In genomic region chr1:57172040-57172439, GRCh38 we compare ENCODE assay signal across 18 cellular contexts.
DNase-seq lines count a peak whose midpoint lies in the region; ATAC-seq, FAIRE-seq and TF ChIP-seq lines count a peak whose summit lies in the region.
"Had no signal": no experiment of that assay in that cellular context is flagged by ENCODE, and none has a peak within 500 bp of the region (broad histone marks: within the 10 kb centered on the region; RNA-seq: fewer than 3 reads in every experiment).

No MANE protein-coding gene starts in this region.

- H2AFZ ChIP-seq in H1 (ENCODE audit: low read length) = no peak overlapping the region

- no peak for TF ChIP-seq RAD21 in H1 (IDR thresholded peaks at IDR 0.05 in 1 of 2, conservative IDR thresholded peaks at IDR 0.05 in 1 of 2; ENCODE audit: low read depth in 2 of 2, low read length in 2 of 2)

- H3K4me1 ChIP-seq in HUES48 (ENCODE audit: control insufficient read depth, insufficient read depth, low read length) (peaks cover 25% of the 10 kb centered on the region), H1 (replicated peaks in 1 of 4; ENCODE audit: control insufficient read depth in 3 of 4, insufficient read depth in 4 of 4, low read length in 3 of 4) (peaks cover 0 to 11% (median 8%) of the 10 kb centered on the region in 4 experiments; a peak in 5 of 7 replicates), iPS-20b (ENCODE audit: insufficient read depth, low read length) (peaks cover 17% of the 10 kb centered on the region)

- no peak for TF ChIP-seq POLR2A in H1 (IDR thresholded peaks at IDR 0.05; ENCODE audit: control extremely low read depth in 1 of 2, low read depth in 2 of 2, low read length in 2 of 2)

- H3K27me3 ChIP-seq in HUES48 (ENCODE audit: control insufficient read depth, insufficient read depth, low read length) = no peaks in the 10 kb centered on the region
- H3K27me3 ChIP-seq in H1 (replicated peaks in 1 of 4; ENCODE audit: control insufficient read depth in 3 of 4, extremely low read depth in 1 of 4, insufficient read depth in 3 of 4, low read length in 3 of 4) = no peaks in the 10 kb centered on the region
- H3K27me3 ChIP-seq in iPS-20b (ENCODE audit: insufficient read depth, low read length) = no peaks in the 10 kb centered on the region

- H3K27ac ChIP-seq in HUES48 (ENCODE audit: low read depth, low read length) (peak overlapping the region; percentile 70), H1 (ENCODE audit: low read depth, low read length) (no peak overlapping the region), iPS-20b (ENCODE audit: low read length) (peak overlapping the region; percentile 42)

- no peak overlapping the region for H2BK15ac ChIP-seq in H1 (ENCODE audit: low read length)

- no peaks in the 10 kb centered on the region for H3K79me2 ChIP-seq in H1 (ENCODE audit: control insufficient read depth in 1 of 2, insufficient read depth in 2 of 2, low read length in 2 of 2)

- H4K91ac ChIP-seq in H1 (replicated peaks; ENCODE audit: insufficient read length, low read length) = no peak overlapping the region

- H3K56ac ChIP-seq in H1 (replicated peaks; ENCODE audit: insufficient read length, low read depth, low read length) = no peak overlapping the region

- ATAC-seq in GM21619 (IDR thresholded peaks at IDR 0.05; ENCODE audit: unreplicated experiment) = no peak
- ATAC-seq: HCT116 had no signal

- no peak overlapping the region for H3K4me2 ChIP-seq in H1 (ENCODE audit: insufficient read depth in 1 of 2, low read depth in 2 of 2, low read length in 2 of 2)

- no peak overlapping the region for H3K23ac ChIP-seq in H1 (ENCODE audit: insufficient read length)

- H3K23me2 ChIP-seq in H1 (ENCODE audit: low read depth, low read length) = no peaks in the 10 kb centered on the region

- H4K5ac ChIP-seq in H1 (ENCODE audit: insufficient read length, low read depth, low read length) = no peak overlapping the region

- no peaks in the 10 kb centered on the region for H3K36me3 ChIP-seq in HUES48 (ENCODE audit: control insufficient read depth, insufficient read depth, low read length)
- peaks cover 0 to 2% (median 0%) of the 10 kb centered on the region in 4 experiments; a peak in 1 of 8 replicates for H3K36me3 ChIP-seq in H1 (ENCODE audit: control insufficient read depth in 2 of 4, insufficient read depth in 4 of 4, low read length in 3 of 4)
- no peaks in the 10 kb centered on the region for H3K36me3 ChIP-seq in iPS-20b (ENCODE audit: insufficient read depth, low read depth, low read length)

- no peak for FAIRE-seq in H1 (lab: Jason Lieb, UNC)
- FAIRE-seq: GM12891, GM18507 had no signal

- no peaks in the 10 kb centered on the region for H3K79me1 ChIP-seq in H1 (ENCODE audit: low read depth, low read length)

- DNase-seq in H1 (ENCODE audit: low read depth in 1 of 2, low spot score in 2 of 2) (no peak), NCI-H2107 treated with DMSO at 0.1 percent for 48 hours (lab: John Stamatoyannopoulos, UW; ENCODE audit: unreplicated experiment) (no peak), foreskin fibroblast (no peak)
- DNase-seq: C1 segment of cervical spinal cord; Calu3; CD4-positive, alpha-beta memory T cell; COR-L47; DMS53; DMS79 treated with DMSO at 0.1 percent for 48 hours; GF-D8; GOT3; H7 had no signal

- no peak overlapping the region for H2BK12ac ChIP-seq in H1 (ENCODE audit: low read depth, low read length)

- no peak overlapping the region for H3K18ac ChIP-seq in H1 (ENCODE audit: extremely low read depth, low read length)

- H3K9me3 ChIP-seq in HUES48 (ENCODE audit: control insufficient read depth, insufficient read depth, low read length) = peaks cover 7% of the 10 kb centered on the region
- peaks cover 5 to 8% of the 10 kb centered on the region in 2 experiments; a peak in 1 of 4 replicates for H3K9me3 ChIP-seq in H1 (ENCODE audit: insufficient read depth in 2 of 2, low read depth in 1 of 2, low read length in 1 of 2)
- H3K9me3 ChIP-seq in iPS-20b (ENCODE audit: insufficient read depth, low read depth, low read length) = peaks cover 12% of the 10 kb centered on the region; the same call in 1 of the 2 replicates

- POLR2A ChIA-PET in H1 (lab: Charles Lee; ENCODE audit: partially characterized antibody) = no interaction called here

- H2BK5ac ChIP-seq in H1 (ENCODE audit: low read depth, low read length) = no peak overlapping the region

- H3K9ac ChIP-seq in HUES48 (ENCODE audit: low read depth, low read length) (peak overlapping the region; percentile 26; the same call in 1 of the 2 replicates), H1 (replicated peaks in 1 of 4; ENCODE audit: extremely low read depth in 1 of 4, low read depth in 3 of 4, low read length in 3 of 4) (no peak overlapping the region), iPS-20b (ENCODE audit: low read depth, low read length) (no peak overlapping the region)

- no peaks in the 10 kb centered on the region for H4K20me1 ChIP-seq in H1 (replicated peaks in 1 of 2; ENCODE audit: control insufficient read depth in 1 of 2, insufficient read depth in 2 of 2, low read length in 2 of 2)

- H3K4me3 ChIP-seq in HUES48 (ENCODE audit: low read depth, low read length) = no peak overlapping the region
- H3K4me3 ChIP-seq in H1 (ENCODE audit: extremely low read depth in 1 of 4, insufficient read depth in 2 of 4, low read depth in 3 of 4, low read length in 4 of 4) = no peak overlapping the region
- H3K4me3 ChIP-seq in iPS-20b (ENCODE audit: low read length) = no peak overlapping the region
- H3K4me3 ChIP-seq in foreskin fibroblast (ENCODE audit: low read depth in 1 of 2, low read length in 2 of 2) = no peak overlapping the region

- no peak overlapping the region for H3K4ac ChIP-seq in H1 (replicated peaks; ENCODE audit: insufficient read length, low read depth, low read length)

- no peak overlapping the region for H3K14ac ChIP-seq in H1 (ENCODE audit: insufficient read length)

- CTCF ChIA-PET in H1 (lab: Charles Lee; ENCODE audit: partially characterized antibody) = interaction anchor here (1.3 kb wide), 2 partner anchors 91 to 98 kb away, joined by 3 to 4 read pairs; no protein-coding TSS in a partner anchor

- no peak overlapping the region for H2AK5ac ChIP-seq in H1 (ENCODE audit: low read depth, low read length)

- no peak for TF ChIP-seq EP300 in H1 (IDR thresholded peaks at IDR 0.05; ENCODE audit: borderline replicate concordance in 1 of 2, low read depth in 2 of 2, low read length in 2 of 2)

- no peak for TF ChIP-seq CTCF in H1 (IDR thresholded peaks at IDR 0.05; ENCODE audit: control extremely low read depth in 1 of 3, insufficient read depth in 1 of 3, low read depth in 1 of 3, low read length in 3 of 3)
- TF ChIP-seq CTCF in foreskin fibroblast (IDR thresholded peaks at IDR 0.05; ENCODE audit: low read depth, low read length) = no peak

- no peak overlapping the region for H2BK120ac ChIP-seq in H1 (replicated peaks; ENCODE audit: low read depth, low read length)

- 78% methylated on average over 1 of the region's 1 CpG; no CpG with 5 or more reads in 1 of the 2 experiments for WGBS in H1 (ENCODE audit: extremely low coverage in 1 of 2, insufficient coverage in 1 of 2, insufficient read length in 1 of 2, insufficient replicate concordance in 2 of 2, low coverage in 1 of 2, low lambda C conversion rate in 2 of 2, missing lambda C conversion rate in 1 of 2), 2 experiments

- no peak overlapping the region for H2BK20ac ChIP-seq in H1 (ENCODE audit: low read length)

- no peak overlapping the region for H4K8ac ChIP-seq in H1 (ENCODE audit: extremely low read depth, insufficient read depth, low read length)

TF ChIP-seq in H1, 55 proteins besides CTCF, POLR2A, EP300 and RAD21:
- TF ChIP-seq KDM5A (IDR thresholded peaks at IDR 0.05; ENCODE audit: low read length) = no peak
- TF ChIP-seq CREB1 (IDR thresholded peaks at IDR 0.05) = peak; percentile 69
- TF ChIP-seq TAF7 (optimal IDR thresholded peaks at IDR 0.05; ENCODE audit: borderline replicate concordance, low read depth, low read length) = no peak
- no peak for TF ChIP-seq EGR1 (IDR thresholded peaks at IDR 0.05; ENCODE audit: borderline replicate concordance, low read depth, low read length)
- TF ChIP-seq TAF1 (IDR thresholded peaks at IDR 0.05; ENCODE audit: low read depth, low read length) = no peak
- no peak for TF ChIP-seq GABPA (IDR thresholded peaks at IDR 0.05; ENCODE audit: borderline replicate concordance, insufficient read depth, low read length)
- no peak for TF ChIP-seq BACH1 (IDR thresholded peaks at IDR 0.05; ENCODE audit: low read length)
- TF ChIP-seq TCF12 (IDR thresholded peaks at IDR 0.05; ENCODE audit: low read depth, low read length) = no peak
- peak; percentile 73; the same call in 1 of the 2 replicates for TF ChIP-seq SRF (IDR thresholded peaks at IDR 0.05; ENCODE audit: low read depth, low read length)
- no peak for TF ChIP-seq KDM4A (IDR thresholded peaks at IDR 0.05; ENCODE audit: low read depth, low read length, severe bottlenecking)
